ENCODE assay signal across 8 cellular contexts in genomic region chr1:243850013-243850367, GRCh38. TPM values are rescaled to one million over a fixed set of nuclear protein-coding genes. Genes with fewer than 3 reads are reported as not detected.
DNase-seq lines count a peak whose midpoint lies in the region; ATAC-seq, FAIRE-seq and TF ChIP-seq lines count a peak whose summit lies in the region.

Gene AKT3, minus strand, starts transcription at chr1:243850243. Its CDS starts 7,073 bp downstream, at chr1:243843170.

- no TSS peak for BruUV-seq in HepG2 (replicated peaks; lab: Mats Ljungman, UMichigan)

- DNase-seq in CD14-positive monocyte (ENCODE audit: low spot score), result no peak
- peak; percentile 74 for DNase-seq in cerebellar cortex (ENCODE audit: low spot score)
- no peak for DNase-seq in HepG2 (ENCODE audit: low spot score)
- DNase-seq in suprapubic skin (ENCODE audit: low spot score in 2 of 2), result peak in 1 of 2 donors; percentile 90
- no peak for DNase-seq in Kasumi-1 (lab: John Stamatoyannopoulos, UW)
- no peak for DNase-seq in activated CD4-positive, alpha-beta T cell treated with anti-CD3 and anti-CD28 coated beads for 48 hours

- peak within 1 kb of the TSS; percentile 78; the same call in 1 of the 2 replicates for H3K4me2 ChIP-seq in KMS-11
- peak within 1 kb of the TSS; percentile 58 for H3K4me2 ChIP-seq in HepG2 (ENCODE audit: low read depth, low read length)

- H3K27me3 ChIP-seq in KMS-11 (ENCODE audit: insufficient read depth, low read depth) (no peaks in the 10 kb centered on the region), HepG2 (ENCODE audit: control insufficient read depth in 1 of 2, insufficient read depth in 2 of 2, low read length in 2 of 2) (peaks cover 3 to 28% of the 10 kb centered on the region in 2 experiments; a peak in 4 of 5 replicates), suprapubic skin (peaks cover 20% of the 10 kb centered on the region)

- H3K9me3 Mint-ChIP-seq in CD14-positive monocyte, result peaks cover 0 to 6% (median 0%) of the 10 kb centered on the region in 7 donors

- H3K9ac ChIP-seq in KMS-11 (peak within 1 kb of the TSS; percentile 98), HepG2 (ENCODE audit: insufficient read depth, low read depth, low read length) (no peak within 1 kb of the TSS)

- H2AFZ ChIP-seq in KMS-11 (ENCODE audit: low read depth) (peak within 1 kb of the TSS; percentile 71), HepG2 (ENCODE audit: low read length) (no peak within 1 kb of the TSS)

- H3K4me1 ChIP-seq in KMS-11 (ENCODE audit: low read depth, poor library complexity, severe bottlenecking) (peaks cover 40% of the 10 kb centered on the region), HepG2 (ENCODE audit: insufficient read depth, low read length) (peaks cover 5% of the 10 kb centered on the region; the same call in 1 of the 2 replicates), suprapubic skin (peaks cover 24% of the 10 kb centered on the region)

- H3K9me3 ChIP-seq in HepG2 (ENCODE audit: low read length), result no peaks in the 10 kb centered on the region
- no peaks in the 10 kb centered on the region for H3K9me3 ChIP-seq in suprapubic skin

- H3K4me1 Mint-ChIP-seq in CD14-positive monocyte, result peaks cover 14% of the 10 kb centered on the region

- POLR2A ChIA-PET in HepG2 (lab: Yijun Ruan, JAX), result no interaction called here

- no peak for TF ChIP-seq RAD21 in HepG2 (CRISPR knock-in tag; IDR thresholded peaks at IDR 0.05)

- H3K27ac ChIP-seq in KMS-11 (peak within 1 kb of the TSS; percentile 97), HepG2 (ENCODE audit: extremely low read length, insufficient read depth, low read length) (no peak within 1 kb of the TSS), suprapubic skin (peak within 1 kb of the TSS; percentile 98)

- peaks cover 0 to 5% of the 10 kb centered on the region in 2 donors for H3K36me3 Mint-ChIP-seq in CD14-positive monocyte

- peaks cover 28 to 45% (median 31%) of the 10 kb centered on the region in 3 donors for H3K27me3 Mint-ChIP-seq in CD14-positive monocyte (ENCODE audit: low read depth in 3 of 3)

- CTCF ChIA-PET in HepG2 (lab: Yijun Ruan, JAX; ENCODE audit: low intra/inter-chr PET ratio, low total read pairs), result no interaction called here

- intact Hi-C loops in CD14-positive monocyte (cut with micrococcal nuclease), result no loop called here
- intact Hi-C loops in HepG2 (cut with micrococcal nuclease; ENCODE audit: unreplicated experiment), result loop anchor here (10.0 kb wide), 1 partner anchor 195 kb away; no protein-coding TSS in a partner anchor

- no peaks in the 10 kb centered on the region for H4K20me1 ChIP-seq in KMS-11 (ENCODE audit: insufficient read depth)
- H4K20me1 ChIP-seq in HepG2 (ENCODE audit: insufficient read depth, low read length), result no peaks in the 10 kb centered on the region

- TF ChIP-seq EP300 in HepG2 (IDR thresholded peaks at IDR 0.05; ENCODE audit: low read depth in 2 of 2, low read length in 2 of 2) (no peak), HepG2 (CRISPR knock-in tag; IDR thresholded peaks at IDR 0.05; ENCODE audit: borderline replicate concordance) (no peak), suprapubic skin (IDR thresholded peaks at IDR 0.05) (no peak)

- in situ Hi-C loops in HepG2 (cut with HindIII; ENCODE audit: extremely low pct_ligation_motif_present, low pct_unique_long_range_greater_than_20kb), result no loop called here

- TF ChIP-seq POLR2A in HepG2 (IDR thresholded peaks at IDR 0.05; ENCODE audit: insufficient read depth in 1 of 2, low read depth in 2 of 2, low read length in 2 of 2) (no peak), suprapubic skin (IDR thresholded peaks at IDR 0.05) (no peak)

- H3K36me3 ChIP-seq in KMS-11 (ENCODE audit: insufficient read depth), result no peaks in the 10 kb centered on the region
- no peaks in the 10 kb centered on the region for H3K36me3 ChIP-seq in HepG2 (replicated peaks in 1 of 2; ENCODE audit: control insufficient read depth in 1 of 2, insufficient read depth in 2 of 2, low read length in 2 of 2)
- H3K36me3 ChIP-seq in suprapubic skin, result no peaks in the 10 kb centered on the region

- H3K27ac Mint-ChIP-seq in CD14-positive monocyte, result peak within 1 kb of the TSS in 6 of 7 donors; percentile 12 to 85 (median 66)

- WGBS in HepG2 (ENCODE audit: low lambda C conversion rate), result no CpG with 5 or more reads among the region's 39 CpGs
- no CpG with 5 or more reads among the region's 39 CpGs for WGBS in suprapubic skin

- TF ChIP-seq CTCF in CD14-positive monocyte (IDR thresholded peaks at IDR 0.05) (no peak), KMS-11 (conservative IDR thresholded peaks at IDR 0.05; ENCODE audit: low read depth, low read length) (no peak), HepG2 (CRISPR knock-in tag; IDR thresholded peaks at IDR 0.05) (no peak), suprapubic skin (IDR thresholded peaks at IDR 0.05) (no peak)

- peak; percentile 81 for ATAC-seq in HepG2
- no peak for ATAC-seq in GM19463 (IDR thresholded peaks at IDR 0.05; ENCODE audit: unreplicated experiment)

- peak within 1 kb of the TSS; percentile 91 to 96 for H3K4me3 Mint-ChIP-seq in CD14-positive monocyte

- H3K79me2 ChIP-seq in KMS-11 (ENCODE audit: insufficient read depth, low read depth) (peaks cover 41% of the 10 kb centered on the region; the same call in 1 of the 2 replicates), HepG2 (ENCODE audit: insufficient read depth, low read length) (no peaks in the 10 kb centered on the region)

- no peak for FAIRE-seq in HepG2 (lab: Jason Lieb, UNC)

- peak within 1 kb of the TSS; percentile 89 for H3K4me3 ChIP-seq in KMS-11 (IDR thresholded peaks at IDR 0.05; ENCODE audit: insufficient read depth, low read depth, low read length)
- peak within 1 kb of the TSS; percentile 40 to 49 (median 48); a peak in 5 of 6 replicates for H3K4me3 ChIP-seq in HepG2 (replicated peaks in 1 of 3; ENCODE audit: insufficient read depth in 1 of 3, low read depth in 2 of 3, low read length in 3 of 3)
- peak within 1 kb of the TSS; percentile 92 for H3K4me3 ChIP-seq in suprapubic skin

TF ChIP-seq in HepG2, 621 proteins besides CTCF, POLR2A, EP300 and RAD21:
- TF ChIP-seq SNAI1 (CRISPR knock-in tag; IDR thresholded peaks at IDR 0.05; ENCODE audit: borderline replicate concordance) (no peak), ZNF776 (CRISPR knock-in tag; IDR thresholded peaks at IDR 0.05) (no peak), CENPT (CRISPR knock-in tag; IDR thresholded peaks at IDR 0.05; ENCODE audit: low read depth) (no peak), ZBTB25 (CRISPR knock-in tag; IDR thresholded peaks at IDR 0.05) (no peak)
TF ChIP-seq in HepG2: peak in this region for 0.

RNA-seq across cellular contexts. Expression of gene AKT3, which starts in this region (rescaled TPM):
- polyA plus RNA-seq in CD14-positive monocyte, result 1 to 10 TPM in 1 of 2 donors, under 1 TPM in 1; 0.81 to 1.4 TPM
- 0.07 and 0.22 TPM in 2 replicates for total RNA-seq in HepG2 (2016; rRNA removed; fragmentation: Illumina TruSeq; extraction: Trizol)
- 0.18 and 0.61 TPM in 2 replicates for total RNA-seq in HepG2 (2016; cell fraction: cytosol; rRNA removed; fragmentation: Illumina TruSeq; extraction: Trizol; ENCODE audit: low read depth)
- total RNA-seq in HepG2 (2016; cell fraction: insoluble cytoplasmic fraction; rRNA removed; fragmentation: Illumina TruSeq; extraction: Trizol), result 0.13 and 0.15 TPM in 2 replicates
- 0.19 and 0.21 TPM in 2 replicates for total RNA-seq in HepG2 (2016; cell fraction: membrane; rRNA removed; fragmentation: Illumina TruSeq; extraction: Trizol)
- total RNA-seq in HepG2 (2016; cell fraction: nucleus; rRNA removed; fragmentation: Illumina TruSeq; extraction: Trizol), result 0.25 and 0.28 TPM in 2 replicates
- 0.04 and 0.07 TPM in 2 replicates for polyA plus RNA-seq in HepG2 (2011; rRNA removed)
- 0.01 and 0.04 TPM in 2 replicates for polyA plus RNA-seq in HepG2 (2011; cell fraction: cytosol; rRNA removed)
- 0.06 and 0.07 TPM in 2 replicates for polyA plus RNA-seq in HepG2 (2011; cell fraction: nucleus; rRNA removed)
- 0.08 and 0.12 TPM in 2 replicates for polyA plus RNA-seq in HepG2 (2012)
- not detected in 2 replicates for polyA plus RNA-seq in HepG2 (2016; cell fraction: cytosol; fragmentation: Illumina TruSeq; extraction: Trizol; ENCODE audit: low read depth)
- polyA plus RNA-seq in HepG2 (2016; cell fraction: insoluble cytoplasmic fraction; fragmentation: Illumina TruSeq; extraction: Trizol; ENCODE audit: low read depth), result 0.30 TPM in 1 of 2 replicates, not detected in the other
- polyA plus RNA-seq in HepG2 (2016; cell fraction: membrane; fragmentation: Illumina TruSeq; extraction: Trizol; ENCODE audit: low read depth), result not detected in 2 replicates
- polyA plus RNA-seq in HepG2 (2016; cell fraction: nucleus; fragmentation: Illumina TruSeq; extraction: Trizol; ENCODE audit: insufficient read depth, low read depth), result 0.13 TPM in 1 of 2 replicates, not detected in the other
- 0.06 and 0.26 TPM in 2 replicates for polyA minus RNA-seq in HepG2 (2011; rRNA and poly(A)+ RNA removed; ENCODE audit: low replicate concordance)
- 0.20 TPM in 1 of 2 replicates, not detected in the other for polyA minus RNA-seq in HepG2 (2011; cell fraction: cytosol; rRNA and poly(A)+ RNA removed)
- 0.26 and 0.75 TPM in 2 replicates for polyA minus RNA-seq in HepG2 (2011; cell fraction: nucleus; rRNA and poly(A)+ RNA removed)
- 10 to 100 TPM in 2 of 4 donors, 1 to 10 TPM in 2; 3.8 to 31.7 (median 8.6) TPM for total RNA-seq in suprapubic skin

Comparison
In these comparisons a context has a peak if more than half of its experiments do, and no peak if none do; other contexts are left out.
1. Peak in ATAC-seq, H3K4me3 ChIP-seq and H3K4me2 ChIP-seq in HepG2; RNA of the gene not detected or under 1 TPM.